In the genomic region with DNA sequence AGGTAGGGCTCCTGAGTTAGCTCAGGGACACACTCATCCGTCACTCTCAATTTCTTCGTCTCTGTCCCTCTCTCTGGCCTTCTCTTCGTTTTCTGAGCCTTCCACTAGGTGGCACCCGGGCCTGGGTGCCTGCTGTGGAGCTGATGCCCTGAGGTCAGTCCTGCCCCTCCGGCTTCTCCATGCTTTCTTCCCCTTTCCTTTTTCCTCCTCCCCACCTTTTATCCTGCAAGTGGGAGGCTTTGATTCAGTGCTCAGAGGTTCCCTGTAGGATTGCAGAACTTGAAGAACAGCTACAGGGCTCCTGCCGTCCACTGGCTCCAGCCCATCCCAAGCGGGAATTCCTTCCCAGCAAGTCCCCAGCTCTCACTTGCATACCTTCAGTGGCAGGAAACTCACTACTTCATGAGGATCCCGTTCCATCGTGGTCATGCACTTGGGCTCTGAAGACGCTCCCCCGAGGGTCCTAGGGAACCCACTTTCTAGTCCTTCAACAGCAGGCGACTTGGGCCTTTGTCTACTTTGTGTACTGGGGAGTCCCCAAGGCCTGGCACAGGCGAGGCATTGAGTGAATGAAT, we compare ENCODE assay signal across 8 cellular contexts. TPM values are rescaled to one million over a fixed set of nuclear protein-coding genes. Genes with fewer than 3 reads are reported as not detected.
A peak's percentile ranks its signal among the peaks of the same experiment; 100 is the strongest.
DNase-seq lines count a peak whose midpoint lies in the region; ATAC-seq, FAIRE-seq and TF ChIP-seq lines count a peak whose summit lies in the region.

No MANE protein-coding gene starts in this region.

- H3K4me3 ChIP-seq in SU-DHL-6 (ENCODE audit: insufficient read depth, low read length, poor library complexity, severe bottlenecking) (no peak overlapping the region), heart left ventricle (no peak overlapping the region)

- peaks cover 1 to 33% (median 15%) of the 10 kb centered on the region in 12 donors for H3K4me1 ChIP-seq in heart left ventricle

- no peaks in the 10 kb centered on the region for H3K9me2 ChIP-seq in SU-DHL-6 (replicated peaks; ENCODE audit: insufficient read depth, low read length)

- no peaks in the 10 kb centered on the region for H3F3A ChIP-seq in SU-DHL-6 (ENCODE audit: insufficient read depth)

- FAIRE-seq in G401.6 (lab: Jason Lieb, UNC) = peak; percentile 15

- H3K9me3 ChIP-seq in SU-DHL-6 (ENCODE audit: insufficient read depth, low read length) (no peaks in the 10 kb centered on the region), heart left ventricle (no peaks in the 10 kb centered on the region)

- intact Hi-C loops in heart left ventricle (cut with DNase I) = loop anchor here (2.0 to 10.0 kb wide), 7 partner anchors 54 to 516 kb away; a partner anchor contains a TSS

- H3K27me3 ChIP-seq in SU-DHL-6 (ENCODE audit: low read length) = no peaks in the 10 kb centered on the region
- no peaks in the 10 kb centered on the region for H3K27me3 ChIP-seq in heart left ventricle

- no peak overlapping the region for H3K9ac ChIP-seq in SU-DHL-6 (ENCODE audit: low read length)

- H3K36me3 ChIP-seq in SU-DHL-6 (ENCODE audit: low read length) (no peaks in the 10 kb centered on the region), heart left ventricle (no peaks in the 10 kb centered on the region)

- ATAC-seq in heart left ventricle (peak; percentile 86 to 90 (median 89)), GM19351 (IDR thresholded peaks at IDR 0.05; ENCODE audit: unreplicated experiment) (no peak), GM19452 (IDR thresholded peaks at IDR 0.05; ENCODE audit: unreplicated experiment) (no peak)

- 32 to 36% (median 34%) methylated on average over 13 of the region's 13 CpGs for WGBS in heart left ventricle, 4 donors

- H3K4me2 ChIP-seq in SU-DHL-6 (ENCODE audit: low read depth, low read length, poor library complexity, severe bottlenecking) = no peak overlapping the region

- DNase-seq in NCI-H1092 (lab: John Stamatoyannopoulos, UW) (peak; percentile 76), heart left ventricle (peak; percentile 76 to 82 (median 81)), putamen (ENCODE audit: low spot score) (peak; percentile 76)
- DNase-seq in activated naive CD8-positive, alpha-beta T cell treated with anti-CD3 and anti-CD28 coated beads, Interleukin-2, amount 50 U/mL, for 16 hours (ENCODE audit: low read depth, low spot score) = peak; percentile 20

- no peaks in the 10 kb centered on the region for H4K20me1 ChIP-seq in SU-DHL-6 (ENCODE audit: low read depth, low read length)

- TF ChIP-seq CTCF in SU-DHL-6 (IDR thresholded peaks at IDR 0.05; ENCODE audit: insufficient read depth, low read length, poor library complexity, severe bottlenecking) = peak; percentile 63
- peak; percentile 80 to 97 (median 90) for TF ChIP-seq CTCF in heart left ventricle (IDR thresholded peaks at IDR 0.05)

- TF ChIP-seq POLR2A in heart left ventricle (IDR thresholded peaks at IDR 0.05) = no peak

- H2AFZ ChIP-seq in SU-DHL-6 (ENCODE audit: low read depth, low read length, severe bottlenecking) = no peak overlapping the region

- no peak overlapping the region for H3K27ac ChIP-seq in SU-DHL-6 (ENCODE audit: low read depth, low read length)
- peak overlapping the region in 4 of 12 donors; percentile 12 to 51 (median 18) for H3K27ac ChIP-seq in heart left ventricle

- H3K79me2 ChIP-seq in SU-DHL-6 (ENCODE audit: insufficient read depth, low read length) = no peaks in the 10 kb centered on the region

RNA-seq across cellular contexts. Expression of a gene that starts 45.6 kb away (rescaled TPM):
- 10 to 100 TPM; 39.3 to 97.0 (median 62.2) TPM for total RNA-seq in heart left ventricle
- 10 to 100 TPM; 30.3 to 39.5 TPM for polyA plus RNA-seq in heart left ventricle

RNA-seq across cellular contexts. Expression of a gene that starts 56.5 kb away (rescaled TPM):
- total RNA-seq in heart left ventricle = 100 to 1,000 TPM; 280 to 917 (median 387) TPM
- polyA plus RNA-seq in heart left ventricle = 100 to 1,000 TPM; 111 to 726 TPM

Comparison
In these comparisons a context has a peak if more than half of its experiments do, and no peak if none do; other contexts are left out.
1. DNase-seq: peak in every context shown above with its lines; median percentile 81 in heart left ventricle; 76 in NCI-H1092; 76 in putamen; 20 in activated naive CD8-positive, alpha-beta T cell treated with anti-CD3 and anti-CD28 coated beads, Interleukin-2, amount 50 U/mL, for 16 hours.
2. ATAC-seq: peak in heart left ventricle (4 of 4); none in GM19351 (single experiment) and GM19452 (single experiment).